Comparison of ENCODE assay signal across 10 cellular contexts in genomic region chr1:10767282-10767681, GRCh38.
"Had no signal": no experiment of that assay in that cellular context is flagged by ENCODE, and none has a peak within 500 bp of the region (broad histone marks: within the 10 kb centered on the region; RNA-seq: fewer than 3 reads in every experiment).

No MANE protein-coding gene starts in this region.

- H3K27ac ChIP-seq: brain microvascular endothelial cell, epithelial cell of prostate, psoas muscle, right lobe of liver had no signal

- DNase-seq: activated CD4-positive, alpha-beta T cell treated with anti-CD3 and anti-CD28 coated beads, Interleukin-2, amount 10 ng/mL, durations not matched to agents 7 days and 5 days; activated naive CD8-positive, alpha-beta T cell treated with anti-CD3 and anti-CD28 coated beads for 36 hours; brain microvascular endothelial cell; islet precursor cell; mesendoderm; stimulated activated naive CD8-positive, alpha-beta T cell treated with anti-CD3 and anti-CD28 coated beads, Interleukin-15, Interleukin-2, amounts not matched to agents 100 U/mL and 50 U/mL, for 24 hours; upper lobe of left lung had no signal

- H3K4me3 ChIP-seq: psoas muscle, right lobe of liver, upper lobe of left lung had no signal

- ATAC-seq: psoas muscle; right lobe of liver; stimulated activated naive CD8-positive, alpha-beta T cell treated with anti-CD3 and anti-CD28 coated beads, Interleukin-15, Interleukin-2, amounts not matched to agents 100 U/mL and 50 U/mL, for 24 hours had no signal

- H3K27me3 ChIP-seq: right lobe of liver, upper lobe of left lung had no signal

- H3K36me3 ChIP-seq: brain microvascular endothelial cell, right lobe of liver, upper lobe of left lung had no signal

- H3K9me3 ChIP-seq: psoas muscle, right lobe of liver, upper lobe of left lung had no signal
